In genomic region chr4:1939664-1940509, GRCh38 we compare ENCODE assay signal across 10 cellular contexts.
A peak's percentile ranks its signal among the peaks of the same experiment; 100 is the strongest.
DNase-seq lines count a peak whose midpoint lies in the region; ATAC-seq, FAIRE-seq and TF ChIP-seq lines count a peak whose summit lies in the region.
"Had no signal": no experiment of that assay in that cellular context is flagged by ENCODE, and none has a peak within 500 bp of the region (broad histone marks: within the 10 kb centered on the region; RNA-seq: fewer than 3 reads in every experiment).

No MANE protein-coding gene starts in this region.

- DNase-seq in AG08395 (ENCODE audit: low spot score) (peak; percentile 88), HTR-8/SVneo (ENCODE audit: insufficient read length, low spot score) (peak; percentile 78), astrocyte of the spinal cord (ENCODE audit: low read depth, low spot score) (peak; percentile 95), iris pigment epithelial cell (ENCODE audit: low read depth) (peak; percentile 95), NCI-H128 (lab: John Stamatoyannopoulos, UW; ENCODE audit: unreplicated experiment) (no peak), NCI-H748 treated with DMSO at 0.1 percent for 48 hours (lab: John Stamatoyannopoulos, UW) (no peak), NCI-H1417 treated with DMSO at 0.1 percent for 48 hours (lab: John Stamatoyannopoulos, UW) (no peak)
- DNase-seq: activated naive CD8-positive, alpha-beta T cell treated with anti-CD3 and anti-CD28 coated beads, Interleukin-2, amount 10 ng/mL, durations not matched to agents 7 days and 5 days had no signal

- FAIRE-seq in HTR-8/SVneo (lab: Jason Lieb, UNC): no peak

- TF ChIP-seq CTCF in astrocyte of the spinal cord (IDR thresholded peaks at IDR 0.05; ENCODE audit: low read depth, low read length): no peak

- in situ Hi-C loops in astrocyte of the spinal cord (cut with HindIII; ENCODE audit: low sequenced_read_pairs): no loop called here

- no peak for ATAC-seq in HG02885 (IDR thresholded peaks at IDR 0.05; ENCODE audit: poor library complexity, unreplicated experiment)

- H3K4me3 ChIP-seq in astrocyte of the spinal cord (ENCODE audit: low read depth, low read length): no peak overlapping the region
- H3K4me3 ChIP-seq: lung had no signal

Comparison
In these comparisons a context has a peak if more than half of its experiments do, and no peak if none do; other contexts are left out.
1. DNase-seq: peak in AG08395 (single experiment), HTR-8/SVneo (single experiment), astrocyte of the spinal cord (single experiment) and iris pigment epithelial cell (single experiment); none in NCI-H128 (single experiment), NCI-H748 treated with DMSO at 0.1 percent for 48 hours (single experiment) and NCI-H1417 treated with DMSO at 0.1 percent for 48 hours (single experiment).